Comparison of ENCODE assay signal across 4 cellular contexts in the genomic region with DNA sequence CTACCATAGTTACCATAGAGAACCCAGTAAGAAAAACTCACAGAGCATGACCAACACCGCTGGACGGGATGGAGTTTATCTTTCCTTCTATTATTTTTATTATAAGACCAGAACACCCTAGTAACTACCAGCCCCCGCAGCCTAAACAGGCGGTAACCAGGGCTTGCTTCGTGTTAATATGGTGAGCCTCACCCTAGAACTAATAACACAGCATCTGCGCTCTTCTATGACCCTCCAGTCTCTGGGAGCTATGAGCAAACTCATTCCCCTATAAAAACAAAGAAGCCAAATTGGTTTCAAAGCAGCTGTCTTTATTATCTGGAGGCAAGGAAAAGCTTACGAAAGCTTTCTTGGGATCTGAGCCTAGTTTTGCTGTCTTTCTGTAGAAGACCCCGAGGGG.
"Had no signal": no experiment of that assay in that cellular context is flagged by ENCODE, and none has a peak within 500 bp of the region (broad histone marks: within the 10 kb centered on the region; RNA-seq: fewer than 3 reads in every experiment).

No MANE protein-coding gene starts in this region.

- DNase-seq: H9, HCEC 1CT, IMR-90 had no signal

- H3K4me3 ChIP-seq: GM23338 had no signal

- ATAC-seq: GM23338 had no signal
